ENCODE assay signal across 8 cellular contexts in genomic region chr1:173714441-173714758, GRCh38. TPM values are rescaled to one million over a fixed set of nuclear protein-coding genes. Genes with fewer than 3 reads are reported as not detected.
A peak's percentile ranks its signal among the peaks of the same experiment; 100 is the strongest.
DNase-seq lines count a peak whose midpoint lies in the region; ATAC-seq and TF ChIP-seq lines count a peak whose summit lies in the region.

No MANE protein-coding gene starts in this region.

- DNase-seq in H7 (no peak), fibroblast of villous mesenchyme (ENCODE audit: low read depth) (no peak), skeletal muscle cell (ENCODE audit: low read depth) (no peak), DMS114 treated with DMSO at 0.1 percent for 48 hours (lab: John Stamatoyannopoulos, UW; ENCODE audit: unreplicated experiment) (no peak)

- H3K4me2 ChIP-seq in SU-DHL-6 (ENCODE audit: low read depth, low read length, poor library complexity, severe bottlenecking): peak overlapping the region; percentile 93

- H3K36me3 ChIP-seq in H7 (replicated peaks; ENCODE audit: control insufficient read depth, insufficient read depth, low read length) (no peaks in the 10 kb centered on the region), SU-DHL-6 (ENCODE audit: low read length) (peaks cover 4% of the 10 kb centered on the region; the same call in 1 of the 2 replicates)

- H3K27me3 ChIP-seq in H7 (ENCODE audit: control insufficient read depth, insufficient read depth, low read length) (peaks cover 7% of the 10 kb centered on the region), SU-DHL-6 (ENCODE audit: low read length) (no peaks in the 10 kb centered on the region)

- H3K9me3 ChIP-seq in SU-DHL-6 (ENCODE audit: insufficient read depth, low read length): no peaks in the 10 kb centered on the region

- no peaks in the 10 kb centered on the region for H4K20me1 ChIP-seq in SU-DHL-6 (ENCODE audit: low read depth, low read length)

- peak overlapping the region; percentile 89 for H2AFZ ChIP-seq in SU-DHL-6 (ENCODE audit: low read depth, low read length, severe bottlenecking)

- peak overlapping the region; percentile 24 for H3K4me3 ChIP-seq in H7 (ENCODE audit: insufficient read depth, low read depth, low read length)
- H3K4me3 ChIP-seq in SU-DHL-6 (ENCODE audit: insufficient read depth, low read length, poor library complexity, severe bottlenecking): peak overlapping the region; percentile 69
- H3K4me3 ChIP-seq in fibroblast of villous mesenchyme (ENCODE audit: low read depth, low read length): peak overlapping the region; percentile 90
- H3K4me3 ChIP-seq in skeletal muscle cell (ENCODE audit: low read depth, low read length): peak overlapping the region; percentile 90

- peak overlapping the region; percentile 73 for H3K9ac ChIP-seq in SU-DHL-6 (ENCODE audit: low read length)

- peak overlapping the region; percentile 60 for H3K27ac ChIP-seq in SU-DHL-6 (ENCODE audit: low read depth, low read length)

- ATAC-seq in HG02840 (IDR thresholded peaks at IDR 0.05; ENCODE audit: low FRiP score, unreplicated experiment): no peak
- no peak for ATAC-seq in HG02759 (IDR thresholded peaks at IDR 0.05; ENCODE audit: unreplicated experiment)
- no peak for ATAC-seq in GM18520 (IDR thresholded peaks at IDR 0.05; ENCODE audit: unreplicated experiment)

- TF ChIP-seq CTCF in SU-DHL-6 (IDR thresholded peaks at IDR 0.05; ENCODE audit: insufficient read depth, low read length, poor library complexity, severe bottlenecking) (no peak), fibroblast of villous mesenchyme (IDR thresholded peaks at IDR 0.05; ENCODE audit: insufficient read depth, low read depth, low read length) (no peak)

- H3K79me2 ChIP-seq in SU-DHL-6 (ENCODE audit: insufficient read depth, low read length): peaks cover 38% of the 10 kb centered on the region

- H3K9me2 ChIP-seq in SU-DHL-6 (replicated peaks; ENCODE audit: insufficient read depth, low read length): no peaks in the 10 kb centered on the region

- H3F3A ChIP-seq in SU-DHL-6 (ENCODE audit: insufficient read depth): no peaks in the 10 kb centered on the region

RNA-seq across cellular contexts. Expression of gene KLHL20, which starts 0.4 kb away (rescaled TPM):
- total RNA-seq in H7 (2014; rRNA removed; shearing (Covaris generic)): 13.4 and 14.0 TPM in 2 replicates
- total RNA-seq in fibroblast of villous mesenchyme: 20.9 and 33.2 TPM in 2 replicates

RNA-seq across cellular contexts. Expression of gene ANKRD45, which starts 44.7 kb away (rescaled TPM):
- total RNA-seq in H7 (2014; rRNA removed; shearing (Covaris generic)): 0.45 and 0.55 TPM in 2 replicates
- total RNA-seq in fibroblast of villous mesenchyme: 0.43 TPM in 1 of 2 replicates, not detected in the other

Comparison
In these comparisons a context has a peak if more than half of its experiments do, and no peak if none do; other contexts are left out.
1. H3K4me3 ChIP-seq: peak in every context shown above with its lines; median percentile 90 in fibroblast of villous mesenchyme; 90 in skeletal muscle cell; 69 in SU-DHL-6; 24 in H7.